9 cellular contexts compared by ENCODE assay signal in the genomic region with DNA sequence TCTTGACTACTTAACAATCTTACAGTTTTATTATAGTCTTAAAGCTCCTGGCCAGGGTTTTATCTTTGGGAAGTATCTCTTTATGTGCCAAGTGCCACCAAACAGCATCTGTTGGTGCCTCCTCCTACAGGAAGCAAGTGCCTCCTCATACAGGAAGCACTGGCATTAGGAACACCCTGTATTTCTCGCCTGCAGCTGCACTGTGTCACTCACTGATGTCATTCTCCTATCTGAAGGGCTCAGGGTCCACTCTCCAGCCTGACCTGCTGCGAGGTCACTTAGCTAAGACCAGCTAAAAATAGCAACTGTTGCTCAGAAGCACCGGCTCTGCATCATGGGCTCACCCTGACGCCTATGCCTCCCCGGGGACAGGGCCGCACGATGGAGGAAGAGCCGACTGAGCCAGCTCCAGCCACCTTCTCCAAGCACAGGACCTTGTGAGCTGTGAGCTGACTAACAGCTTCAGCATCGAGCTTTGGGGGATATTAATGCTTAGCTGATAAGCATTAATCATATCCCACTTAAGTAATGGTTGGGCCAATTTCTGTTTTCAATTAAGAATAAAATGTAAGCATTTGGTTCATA.
DNase-seq lines count a peak whose midpoint lies in the region; ATAC-seq and TF ChIP-seq lines count a peak whose summit lies in the region.
"Had no signal": no experiment of that assay in that cellular context is flagged by ENCODE, and none has a peak within 500 bp of the region (broad histone marks: within the 10 kb centered on the region; RNA-seq: fewer than 3 reads in every experiment).

No MANE protein-coding gene starts in this region.

- H3K4me1 Mint-ChIP-seq in glutamatergic neuron (ENCODE audit: low read depth, unreplicated experiment): no peaks in the 10 kb centered on the region

- H3K27me3 ChIP-seq in DND-41 (ENCODE audit: insufficient read depth, low read length, poor library complexity): no peaks in the 10 kb centered on the region
- no peaks in the 10 kb centered on the region for H3K27me3 ChIP-seq in SJCRH30
- no peaks in the 10 kb centered on the region for H3K27me3 ChIP-seq in psoas muscle (ENCODE audit: insufficient read depth in 3 of 3, low read length in 2 of 3)

- H3K4me3 Mint-ChIP-seq in glutamatergic neuron (ENCODE audit: unreplicated experiment): no peak overlapping the region
- H3K4me3 Mint-ChIP-seq: naive B cell had no signal

- H3K36me3 Mint-ChIP-seq in glutamatergic neuron (ENCODE audit: unreplicated experiment): no peaks in the 10 kb centered on the region
- H3K36me3 Mint-ChIP-seq: naive B cell had no signal

- H3K9me3 ChIP-seq in DND-41 (ENCODE audit: insufficient read depth, low read length, severe bottlenecking): no peaks in the 10 kb centered on the region
- no peaks in the 10 kb centered on the region for H3K9me3 ChIP-seq in SJCRH30 (replicated peaks)
- no peaks in the 10 kb centered on the region for H3K9me3 ChIP-seq in psoas muscle

- no peaks in the 10 kb centered on the region for H4K20me1 ChIP-seq in DND-41 (ENCODE audit: insufficient read depth, low read length)

- peak overlapping the region; percentile 28; the same call in 1 of the 2 replicates for H3K4me2 ChIP-seq in DND-41 (ENCODE audit: insufficient read depth, low read length)

- peak; percentile 77 for ATAC-seq in DND-41 (ENCODE audit: insufficient read depth, low read depth)
- peak; percentile 74 to 81 (median 74) for ATAC-seq in psoas muscle
- no peak for ATAC-seq in GM18867 (IDR thresholded peaks at IDR 0.05; ENCODE audit: unreplicated experiment)
- ATAC-seq in HG02678 (IDR thresholded peaks at IDR 0.05; ENCODE audit: unreplicated experiment): no peak
- ATAC-seq in HG02759 (IDR thresholded peaks at IDR 0.05; ENCODE audit: unreplicated experiment): no peak

- TF ChIP-seq CTCF in DND-41 (IDR thresholded peaks at IDR 0.05; ENCODE audit: borderline replicate concordance, extremely low read depth, low read length, poor library complexity, severe bottlenecking): no peak
- TF ChIP-seq CTCF in foreskin fibroblast (IDR thresholded peaks at IDR 0.05; ENCODE audit: low read depth, low read length): no peak
- peak; percentile 7 for TF ChIP-seq CTCF in psoas muscle (IDR thresholded peaks at IDR 0.05)
- TF ChIP-seq CTCF in glutamatergic neuron (IDR thresholded peaks at IDR 0.05; ENCODE audit: partially characterized antibody, unreplicated experiment): no peak

- 0 to 6% (median 2%) methylated on average over 9 of the region's 9 CpGs for WGBS in psoas muscle, 3 donors

- H3K27ac Mint-ChIP-seq in glutamatergic neuron (ENCODE audit: unreplicated experiment): no peak overlapping the region

- H3K36me3 ChIP-seq in DND-41 (ENCODE audit: insufficient read depth, low read length): no peaks in the 10 kb centered on the region
- no peaks in the 10 kb centered on the region for H3K36me3 ChIP-seq in SJCRH30
- H3K36me3 ChIP-seq in psoas muscle (ENCODE audit: insufficient read depth in 1 of 2, low read depth in 1 of 2): no peaks in the 10 kb centered on the region

- H2AFZ ChIP-seq in DND-41 (ENCODE audit: low read depth, low read length): peak overlapping the region; percentile 53; the same call in 1 of the 2 replicates

- DNase-seq in DND-41 (peak; percentile 55), SJCRH30 (peak; percentile 67 to 77), foreskin fibroblast (peak; percentile 94), psoas muscle (peak; percentile 87 to 95), glutamatergic neuron (no peak)
- DNase-seq: naive B cell had no signal

- peaks cover 2% of the 10 kb centered on the region for H3K27me3 Mint-ChIP-seq in glutamatergic neuron (ENCODE audit: unreplicated experiment)

- H3K4me3 ChIP-seq in DND-41 (ENCODE audit: low read depth in 1 of 2, low read length in 2 of 2) (no peak overlapping the region), SJCRH30 (no peak overlapping the region), foreskin fibroblast (ENCODE audit: low read depth in 1 of 2, low read length in 2 of 2) (no peak overlapping the region), psoas muscle (peak overlapping the region; percentile 3)

- intact Hi-C loops in psoas muscle (cut with DNase I): loop anchor here (2.0 to 10.0 kb wide), 4 partner anchors 102 to 482 kb away; a partner anchor contains a TSS

- no peaks in the 10 kb centered on the region for H3K79me2 ChIP-seq in DND-41 (ENCODE audit: insufficient read depth, low read length)

- peak overlapping the region; percentile 17; the same call in 1 of the 2 replicates for H3K9ac ChIP-seq in DND-41 (ENCODE audit: low read depth, low read length)

- H3K9me3 Mint-ChIP-seq in glutamatergic neuron (ENCODE audit: unreplicated experiment): no peaks in the 10 kb centered on the region

- H3K27ac ChIP-seq in DND-41 (ENCODE audit: low read length): peak overlapping the region; percentile 67
- H3K27ac ChIP-seq in SJCRH30: peak overlapping the region; percentile 24; the same call in 1 of the 2 replicates
- H3K27ac ChIP-seq in psoas muscle: peak overlapping the region; percentile 96

- peaks cover 77% of the 10 kb centered on the region for H3K4me1 ChIP-seq in DND-41 (ENCODE audit: insufficient read depth, low read length)
- peaks cover 71% of the 10 kb centered on the region for H3K4me1 ChIP-seq in SJCRH30
- peaks cover 74% of the 10 kb centered on the region for H3K4me1 ChIP-seq in psoas muscle

Comparison
In these comparisons a context has a peak if more than half of its experiments do, and no peak if none do; other contexts are left out.
1. ATAC-seq: peak in DND-41 (single experiment) and psoas muscle (4 of 4); none in GM18867 (single experiment), HG02678 (single experiment) and HG02759 (single experiment).
2. H3K27ac ChIP-seq: peak in every context shown above with its lines; median percentile 96 in psoas muscle; 67 in DND-41; 24 in SJCRH30.